In genomic region chrX:46922601-46923000, GRCh38 we compare ENCODE assay signal across 1 cellular context.
TF ChIP-seq lines count a peak whose summit lies in the region.

No MANE protein-coding gene starts in this region.

TF ChIP-seq in SK-N-SH treated with all-trans-retinoic acid at 6 μM for 48 hours, 23 proteins besides CTCF, POLR2A, EP300 and RAD21 (continued from another document):
- no peak for TF ChIP-seq CSRNP3 (CRISPR knock-in tag; IDR thresholded peaks at IDR 0.05)
- no peak for TF ChIP-seq POU6F1 (CRISPR knock-in tag; IDR thresholded peaks at IDR 0.05; ENCODE audit: borderline replicate concordance, low read depth)
- TF ChIP-seq GLIS3 (CRISPR knock-in tag; IDR thresholded peaks at IDR 0.05), result no peak
- TF ChIP-seq ARNTL (CRISPR knock-in tag; IDR thresholded peaks at IDR 0.05; ENCODE audit: borderline replicate concordance, low read depth), result no peak
- no peak for TF ChIP-seq SNAI2 (CRISPR knock-in tag; IDR thresholded peaks at IDR 0.05)
- no peak for TF ChIP-seq PATZ1 (CRISPR knock-in tag; IDR thresholded peaks at IDR 0.05; ENCODE audit: borderline replicate concordance)
